ENCODE assay signal across 22 cellular contexts in the genomic region with DNA sequence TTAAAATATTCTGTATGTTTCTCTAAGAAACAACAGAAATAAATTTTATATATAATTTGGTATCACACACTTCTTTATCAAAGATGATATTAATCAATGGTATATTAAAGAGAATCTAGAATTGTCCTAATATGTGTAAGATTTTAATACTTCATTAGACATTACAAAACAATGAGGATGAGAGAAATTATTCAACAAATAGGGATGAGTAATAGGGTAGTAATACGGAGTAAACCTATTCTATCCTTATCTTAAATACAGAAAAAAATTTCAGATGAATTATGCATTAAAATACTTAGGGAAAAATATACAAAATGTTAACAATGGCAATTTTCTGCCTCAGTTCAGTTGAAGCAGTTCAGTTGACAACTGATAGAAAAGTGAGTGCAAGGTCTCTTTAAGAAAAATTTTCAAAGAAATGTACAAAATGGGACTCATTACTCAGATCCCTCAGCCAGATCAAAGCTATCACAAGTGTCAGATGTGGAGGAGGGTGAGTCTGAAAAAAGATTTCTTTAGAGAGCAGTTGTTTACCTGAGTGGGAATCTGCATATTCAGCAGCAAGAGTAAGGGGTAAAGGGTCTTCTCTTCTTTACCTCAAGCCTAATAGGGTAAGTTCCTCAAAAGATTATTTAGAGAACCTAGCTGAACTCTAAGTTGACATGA. TPM values are rescaled to one million over a fixed set of nuclear protein-coding genes. Genes with fewer than 3 reads are reported as not detected.
DNase-seq lines count a peak whose midpoint lies in the region; ATAC-seq, FAIRE-seq and TF ChIP-seq lines count a peak whose summit lies in the region.
"Had no signal": no experiment of that assay in that cellular context is flagged by ENCODE, and none has a peak within 500 bp of the region (broad histone marks: within the 10 kb centered on the region; RNA-seq: fewer than 3 reads in every experiment).

No MANE protein-coding gene starts in this region.

- H3K27ac ChIP-seq in kidney (ENCODE audit: low read depth in 2 of 2, low read length in 2 of 2) (no peak overlapping the region), caudate nucleus (ENCODE audit: low read depth, low read length) (no peak overlapping the region)
- H3K27ac ChIP-seq: 22Rv1, PC-9 had no signal

- H3K36me3 ChIP-seq in kidney (ENCODE audit: control insufficient read depth in 1 of 2, insufficient read depth in 2 of 2, low read length in 2 of 2) = no peaks in the 10 kb centered on the region
- H3K36me3 ChIP-seq: BE2C had no signal

- H3K4me3 ChIP-seq in kidney (ENCODE audit: low read length in 2 of 2) = no peak overlapping the region
- H3K4me3 ChIP-seq: GM12878, PC-9 had no signal

- peaks cover 4% of the 10 kb centered on the region for H3K27me3 Mint-ChIP-seq in activated T-helper 17 cell treated with anti-CD3 and anti-CD28 coated beads, Interleukin-2, amount 50 U/mL, for 72 hours

- H3K4me1 ChIP-seq in kidney (ENCODE audit: control insufficient read depth in 1 of 2, insufficient read depth in 1 of 2, low read depth in 1 of 2, low read length in 2 of 2) = no peaks in the 10 kb centered on the region
- H3K4me1 ChIP-seq: BE2C had no signal

- intact Hi-C loops in kidney (cut with DNase I) = no loop called here
- intact Hi-C loops in head of caudate nucleus (cut with DNase I) = no loop called here

- no peak for DNase-seq in activated CD4-positive, CD25-positive, alpha-beta regulatory T cell (lab: John Stamatoyannopoulos, UW)
- DNase-seq in ELR (ENCODE audit: low read depth) = peak; percentile 12
- DNase-seq in kidney = no peak
- DNase-seq in caudate nucleus (lab: John Stamatoyannopoulos, UW) = no peak
- DNase-seq in head of caudate nucleus = no peak
- DNase-seq in SW 1271 (lab: John Stamatoyannopoulos, UW) = no peak
- DNase-seq: BE2C, DMS79, HFFc6, Karpas-422, MM.1S, NCI-H1105, NCI-H1694, NCI-H524, PC-9 had no signal

- peak overlapping the region; percentile 48 for H3K27ac Mint-ChIP-seq in activated T-helper 17 cell treated with anti-CD3 and anti-CD28 coated beads, Interleukin-2, amount 50 U/mL, for 72 hours
- H3K27ac Mint-ChIP-seq: HFFc6 had no signal

- H3K9ac ChIP-seq in kidney (ENCODE audit: low read length in 2 of 2) = no peak overlapping the region

- H3K4me1 Mint-ChIP-seq in activated T-helper 17 cell treated with anti-CD3 and anti-CD28 coated beads, Interleukin-2, amount 50 U/mL, for 72 hours = no peaks in the 10 kb centered on the region

- H3K9me3 Mint-ChIP-seq in activated T-helper 17 cell treated with anti-CD3 and anti-CD28 coated beads, Interleukin-2, amount 50 U/mL, for 72 hours = no peaks in the 10 kb centered on the region
- H3K9me3 Mint-ChIP-seq: CD8-positive, alpha-beta memory T cell; HFFc6 had no signal

- no peak for TF ChIP-seq CTCF in kidney (IDR thresholded peaks at IDR 0.05; ENCODE audit: borderline replicate concordance, extremely low read depth, insufficient read depth)

- ATAC-seq in activated CD4-positive, CD25-positive, alpha-beta regulatory T cell treated with anti-CD3 and anti-CD28 coated beads, Interleukin-2, amount 50 U/mL, for 24 hours = peak; percentile 42 to 47
- no peak for ATAC-seq in activated T-helper 17 cell treated with anti-CD3 and anti-CD28 coated beads, Interleukin-2, amount 50 U/mL, for 72 hours (replicated peaks)
- ATAC-seq: GM12878 had no signal

- H3K4me3 Mint-ChIP-seq in activated T-helper 17 cell treated with anti-CD3 and anti-CD28 coated beads, Interleukin-2, amount 50 U/mL, for 72 hours = no peak overlapping the region
- H3K4me3 Mint-ChIP-seq: CD8-positive, alpha-beta memory T cell; HFFc6 had no signal

- no peaks in the 10 kb centered on the region for H3K36me3 Mint-ChIP-seq in activated T-helper 17 cell treated with anti-CD3 and anti-CD28 coated beads, Interleukin-2, amount 50 U/mL, for 72 hours (ENCODE audit: low read depth)
- H3K36me3 Mint-ChIP-seq: CD8-positive, alpha-beta memory T cell had no signal

- H3K9me3 ChIP-seq in kidney (ENCODE audit: control insufficient read depth in 1 of 2, low read length in 2 of 2) = no peaks in the 10 kb centered on the region
- H3K9me3 ChIP-seq: BE2C had no signal

- peak; percentile 54 for FAIRE-seq in kidney (lab: Jason Lieb, UNC)
- FAIRE-seq: D721Med, GM12878 had no signal

RNA-seq across cellular contexts. Expression of a gene that starts 56.7 kb away (rescaled TPM):
- total RNA-seq in activated T-helper 17 cell treated with anti-CD3 and anti-CD28 coated beads, Interleukin-2, amount 50 U/mL, for 72 hours = 1 to 10 TPM in 1 of 2 donors, under 1 TPM in 1; 0.91 to 3.9 TPM
- total RNA-seq in kidney = 2.0 TPM
- polyA plus RNA-seq in kidney (ENCODE audit: insufficient read depth, low read depth, low replicate concordance) = 2.6 TPM
- total RNA-seq: HT-29 had no signal
